In genomic region chr2:85541753-85542457, GRCh38 we compare ENCODE assay signal across 9 cellular contexts. TPM values are rescaled to one million over a fixed set of nuclear protein-coding genes. Genes with fewer than 3 reads are reported as not detected.
DNase-seq lines count a peak whose midpoint lies in the region; ATAC-seq and TF ChIP-seq lines count a peak whose summit lies in the region.
"Had no signal": no experiment of that assay in that cellular context is flagged by ENCODE, and none has a peak within 500 bp of the region (broad histone marks: within the 10 kb centered on the region; RNA-seq: fewer than 3 reads in every experiment).

No MANE protein-coding gene starts in this region.

- H3K4me1 ChIP-seq in IMR-90 (ENCODE audit: control insufficient read depth, insufficient read depth, low read length): peaks cover 10% of the 10 kb centered on the region
- peaks cover 0 to 16% of the 10 kb centered on the region in 2 donors for H3K4me1 ChIP-seq in breast epithelium
- H3K4me1 ChIP-seq in muscle layer of colon (ENCODE audit: insufficient read depth, low read length): peaks cover 45% of the 10 kb centered on the region

- no peak overlapping the region for H3K56ac ChIP-seq in IMR-90 (ENCODE audit: extremely low read depth, insufficient read depth, low read length)

- WGBS in IMR-90 (ENCODE audit: extremely low coverage in 2 of 2, insufficient read length in 1 of 2), 2 experiments: no CpG with 5 or more reads among the region's 5 CpGs

- H3K9me3 ChIP-seq in IMR-90 (ENCODE audit: control insufficient read depth, insufficient read depth, low read length) (no peaks in the 10 kb centered on the region), breast epithelium (no peaks in the 10 kb centered on the region), muscle layer of colon (ENCODE audit: low read length) (no peaks in the 10 kb centered on the region)

- peak overlapping the region; percentile 22; the same call in 1 of the 2 replicates for H3K9ac ChIP-seq in IMR-90 (ENCODE audit: low read depth, low read length)
- peak overlapping the region; percentile 77 for H3K9ac ChIP-seq in muscle layer of colon (ENCODE audit: low read length)

- intact Hi-C loops in IMR-90 (cut with micrococcal nuclease) (no loop called here), breast epithelium (cut with DNase I; ENCODE audit: low total_unique reads) (no loop called here)

- peaks cover 35% of the 10 kb centered on the region for H3K36me3 ChIP-seq in IMR-90 (ENCODE audit: control insufficient read depth, insufficient read depth, low read length)
- no peaks in the 10 kb centered on the region for H3K36me3 ChIP-seq in breast epithelium
- H3K36me3 ChIP-seq in muscle layer of colon (ENCODE audit: insufficient read depth, low read length): peaks cover 53% of the 10 kb centered on the region

- TF ChIP-seq POLR2A in IMR-90 (IDR thresholded peaks at IDR 0.05; ENCODE audit: low read depth, low read length): no peak
- no peak for TF ChIP-seq POLR2A in breast epithelium (IDR thresholded peaks at IDR 0.05)

- H2BK5ac ChIP-seq in IMR-90 (ENCODE audit: low read depth, low read length, poor library complexity, severe bottlenecking): peak overlapping the region; percentile 14

- in situ Hi-C loops in IMR-90 (cut with MboI; ENCODE audit: low sequenced_read_pairs): no loop called here

- DNase-seq in AG04449 (ENCODE audit: low read depth, low spot score) (no peak), IMR-90 (no peak), breast epithelium (ENCODE audit: low spot score in 2 of 2) (no peak), NOMO-1 treated with dmso at 0.1 percent for 144 hours (lab: John Stamatoyannopoulos, UW; ENCODE audit: unreplicated experiment) (no peak), NCI-H146 (lab: John Stamatoyannopoulos, UW) (no peak), NAMALWA (ENCODE audit: low spot score) (no peak)
- DNase-seq: NCI-H2107 had no signal

- H3K27me3 ChIP-seq in IMR-90 (ENCODE audit: control insufficient read depth, insufficient read depth, low read length) (no peaks in the 10 kb centered on the region), breast epithelium (no peaks in the 10 kb centered on the region), muscle layer of colon (ENCODE audit: control insufficient read depth in 1 of 2, insufficient read depth in 2 of 2, low read length in 2 of 2) (no peaks in the 10 kb centered on the region)

- H3K4ac ChIP-seq in IMR-90 (ENCODE audit: low read depth, low read length): no peak overlapping the region

- peak overlapping the region; percentile 54; the same call in 1 of the 2 replicates for H3K23ac ChIP-seq in IMR-90 (ENCODE audit: low read depth, low read length)

- H2BK120ac ChIP-seq in IMR-90 (ENCODE audit: low read depth, low read length): no peak overlapping the region

- H2AK9ac ChIP-seq in IMR-90 (replicated peaks; ENCODE audit: low read depth, low read length, poor library complexity): no peak overlapping the region

- no peak overlapping the region for H2AK5ac ChIP-seq in IMR-90 (ENCODE audit: low read depth, low read length)

- TF ChIP-seq RAD21 in IMR-90 (IDR thresholded peaks at IDR 0.05; ENCODE audit: low read length): no peak

- CTCF ChIA-PET in AG04449 (lab: Yijun Ruan, JAX): interaction anchor here (8.6 to 30.0 kb wide), 2 partner anchors 10 to 109 kb away, joined by 104 to 922 read pairs; partner anchors contain the start of gene SH2D6
- CTCF ChIA-PET in IMR-90 (lab: Yijun Ruan, JAX): interaction anchor here (1.2 to 1.5 kb wide), 2 partner anchors 121 to 122 kb away, joined by 3 to 4 read pairs; no protein-coding TSS in a partner anchor

- H2BK15ac ChIP-seq in IMR-90 (ENCODE audit: low read depth, low read length): no peak overlapping the region

- H3K4me3 ChIP-seq in AG04449 (ENCODE audit: low read depth, low read length) (peak overlapping the region; percentile 99), IMR-90 (ENCODE audit: insufficient read depth, low read depth, low read length) (peak overlapping the region; percentile 10; the same call in 1 of the 2 replicates), breast epithelium (peak overlapping the region; percentile 92 to 97 (median 95)), muscle layer of colon (ENCODE audit: low read depth in 1 of 2, low read length in 2 of 2) (peak overlapping the region in 1 of 2 donors; percentile 76)

- POLR2A ChIA-PET in AG04449 (lab: Yijun Ruan, JAX): interaction anchor here (1.1 to 5.7 kb wide), 5 partner anchors 7 to 177 kb away, joined by 3 to 103 read pairs (median 47); partner anchors contain the start of gene SH2D6
- POLR2A ChIA-PET in IMR-90 (lab: Charles Lee; ENCODE audit: unreplicated experiment): interaction anchor here (0.7 to 3.6 kb wide), 3 partner anchors 9 to 124 kb away, joined by 5 to 42 read pairs (median 8); partner anchors contain the start of gene SH2D6

- no peak overlapping the region for H3K18ac ChIP-seq in IMR-90 (ENCODE audit: low read depth, low read length)

- H2BK20ac ChIP-seq in IMR-90 (ENCODE audit: low read depth, low read length): no peak overlapping the region

- H4K20me1 ChIP-seq in IMR-90 (ENCODE audit: insufficient read depth, low read length): peaks cover 75% of the 10 kb centered on the region

- H3K4me2 ChIP-seq in IMR-90 (ENCODE audit: low read depth, low read length): peak overlapping the region; percentile 75

- TSS peak; percentile 29 for BruUV-seq in IMR-90 (replicated peaks; lab: Mats Ljungman, UMichigan)

- ATAC-seq in IMR-90 (ENCODE audit: low read depth) (no peak), HG03108 (IDR thresholded peaks at IDR 0.05; ENCODE audit: unreplicated experiment) (no peak)

- dilution Hi-C loops in IMR-90 (cut with HindIII; ENCODE audit: low sequenced_read_pairs, unreplicated experiment): no loop called here

- no peak overlapping the region for H4K8ac ChIP-seq in IMR-90 (ENCODE audit: low read depth in 2 of 2, low read length in 2 of 2)

- H2AFZ ChIP-seq in IMR-90 (replicated peaks; ENCODE audit: low read length, poor library complexity): no peak overlapping the region

- TF ChIP-seq CTCF in AG04449 (IDR thresholded peaks at IDR 0.05; ENCODE audit: insufficient read depth, low read length, missing control alignments): no peak
- TF ChIP-seq CTCF in IMR-90 (conservative IDR thresholded peaks at IDR 0.05; ENCODE audit: low read depth, low read length): no peak
- no peak for TF ChIP-seq CTCF in breast epithelium (IDR thresholded peaks at IDR 0.05)

- H3K9me1 ChIP-seq in IMR-90 (ENCODE audit: insufficient read depth, low read length): 0 out of 2 replicates have a peak, but pooled peaks cover 8% of the 10 kb centered on the region

- H3K27ac ChIP-seq in IMR-90 (ENCODE audit: insufficient read depth, low read length): no peak overlapping the region
- peak overlapping the region; percentile 6 to 51 for H3K27ac ChIP-seq in breast epithelium
- H3K27ac ChIP-seq in muscle layer of colon (ENCODE audit: low read depth, low read length): peak overlapping the region; percentile 96

- H4K5ac ChIP-seq in IMR-90 (ENCODE audit: low read depth, low read length): no peak overlapping the region

- peaks cover 20 to 51% of the 10 kb centered on the region in 2 experiments for H3K79me1 ChIP-seq in IMR-90 (ENCODE audit: low read depth in 1 of 2, low read length in 2 of 2)

- H4K91ac ChIP-seq in IMR-90 (ENCODE audit: insufficient read depth, low read depth, low read length): no peak overlapping the region

- no peak overlapping the region; the same call in none of the 2 replicates for H3K14ac ChIP-seq in IMR-90 (replicated peaks; ENCODE audit: low read depth, low read length)

TF ChIP-seq in IMR-90, 13 proteins besides CTCF, POLR2A, EP300 and RAD21 (continues in another document):
- TF ChIP-seq BHLHE40 (IDR thresholded peaks at IDR 0.05; ENCODE audit: low read depth, low read length) (no peak), FOS (IDR thresholded peaks at IDR 0.05; ENCODE audit: low read depth, low read length) (no peak), MXI1 (IDR thresholded peaks at IDR 0.05; ENCODE audit: borderline replicate concordance, low read depth, low read length) (no peak), RCOR1 (IDR thresholded peaks at IDR 0.05; ENCODE audit: insufficient replicate concordance, low read length) (no peak), NFE2L2 (IDR thresholded peaks at IDR 0.05; ENCODE audit: low read depth, low read length) (no peak), CHD1 (IDR thresholded peaks at IDR 0.05; ENCODE audit: low read depth, low read length) (no peak), SMC3 (IDR thresholded peaks at IDR 0.05; ENCODE audit: low read depth, low read length) (no peak), RFX5 (IDR thresholded peaks at IDR 0.05; ENCODE audit: low read depth, low read length) (no peak), CEBPB (IDR thresholded peaks at IDR 0.05; ENCODE audit: low read depth, low read length) (no peak)

RNA-seq across cellular contexts. Expression of gene MAT2A, which starts 2.9 kb away (rescaled TPM):
- 94.1 and 98.9 TPM in 2 replicates for total RNA-seq in IMR-90 (2012; rRNA removed)
- polyA plus RNA-seq in IMR-90 (2012; rRNA removed): 158 and 223 TPM in 2 replicates
- polyA plus RNA-seq in IMR-90 (2012; cell fraction: cytosol; rRNA removed): 40.6 and 65.5 TPM in 2 replicates
- polyA plus RNA-seq in IMR-90 (2012; cell fraction: nucleus; rRNA removed; ENCODE audit: low replicate concordance): 581 and 1,265 TPM in 2 replicates
- total RNA-seq in breast epithelium: 100 to 1,000 TPM; 180 to 263 (median 236) TPM

RNA-seq across cellular contexts. Expression of gene GGCX, which starts 19.4 kb away (rescaled TPM):
- total RNA-seq in IMR-90 (2012; rRNA removed) (31.9 and 35.0 TPM in 2 replicates), breast epithelium (10 to 100 TPM; 26.7 to 35.1 (median 31.8) TPM)
- polyA plus RNA-seq in IMR-90 (2012; rRNA removed): 37.0 and 39.4 TPM in 2 replicates
- polyA plus RNA-seq in IMR-90 (2012; cell fraction: cytosol; rRNA removed): 57.1 and 81.4 TPM in 2 replicates
- 60.6 and 63.6 TPM in 2 replicates for polyA plus RNA-seq in IMR-90 (2012; cell fraction: nucleus; rRNA removed; ENCODE audit: low replicate concordance)

RNA-seq across cellular contexts. Expression of gene VAMP8, which starts 35.5 kb away (rescaled TPM):
- total RNA-seq in IMR-90 (2012; rRNA removed) (0.83 and 0.90 TPM in 2 replicates), breast epithelium (100 to 1,000 TPM in 1 of 3 donors, 10 to 100 TPM in 2; 23.2 to 127 (median 55.7) TPM)
- polyA plus RNA-seq in IMR-90 (2012; rRNA removed): 1.7 and 1.9 TPM in 2 replicates
- 0.82 and 2.4 TPM in 2 replicates for polyA plus RNA-seq in IMR-90 (2012; cell fraction: cytosol; rRNA removed)
- 0.13 and 2.1 TPM in 2 replicates for polyA plus RNA-seq in IMR-90 (2012; cell fraction: nucleus; rRNA removed; ENCODE audit: low replicate concordance)

RNA-seq across cellular contexts. Expression of gene VAMP5, which starts 42.3 kb away (rescaled TPM):
- total RNA-seq in IMR-90 (2012; rRNA removed): 13.8 and 27.8 TPM in 2 replicates
- polyA plus RNA-seq in IMR-90 (2012; rRNA removed): 103 and 121 TPM in 2 replicates
- polyA plus RNA-seq in IMR-90 (2012; cell fraction: cytosol; rRNA removed): 209 and 319 TPM in 2 replicates
- polyA plus RNA-seq in IMR-90 (2012; cell fraction: nucleus; rRNA removed; ENCODE audit: low replicate concordance): 51.1 and 83.2 TPM in 2 replicates
- total RNA-seq in breast epithelium: 10 to 100 TPM; 33.8 to 92.0 (median 50.8) TPM

RNA-seq across cellular contexts. Expression of gene RNF181, which starts 53.6 kb away (rescaled TPM):
- total RNA-seq in IMR-90 (2012; rRNA removed) (326 and 498 TPM in 2 replicates), breast epithelium (100 to 1,000 TPM; 131 to 243 (median 161) TPM)
- 438 and 481 TPM in 2 replicates for polyA plus RNA-seq in IMR-90 (2012; rRNA removed)
- polyA plus RNA-seq in IMR-90 (2012; cell fraction: cytosol; rRNA removed): 538 and 709 TPM in 2 replicates
- polyA plus RNA-seq in IMR-90 (2012; cell fraction: nucleus; rRNA removed; ENCODE audit: low replicate concordance): 203 and 232 TPM in 2 replicates

Comparison
In these comparisons a context has a peak if more than half of its experiments do, and no peak if none do; other contexts are left out.
1. RNA of gene VAMP8, which starts 35.5 kb away (total RNA-seq): 23.2 to 127 TPM in breast epithelium; 0.83 to 0.90 TPM in IMR-90; every median in the first group is over 10 times any median in the second.